ENCODE assay signal across 21 cellular contexts in genomic region chr11:130535530-130535929, GRCh38.
"Had no signal": no experiment of that assay in that cellular context is flagged by ENCODE, and none has a peak within 500 bp of the region (broad histone marks: within the 10 kb centered on the region; RNA-seq: fewer than 3 reads in every experiment).

No MANE protein-coding gene starts in this region.

- H3K27me3 Mint-ChIP-seq: activated naive CD8-positive, alpha-beta T cell had no signal

- H3K9me3 Mint-ChIP-seq: activated B cell treated with CpG ODN at 0.5 μM for 24 hours; activated T-cell treated with anti-CD3 and anti-CD28 coated beads, Interleukin-2, amount 50 U/mL, for 24 hours; activated T-helper 17 cell treated with anti-CD3 and anti-CD28 coated beads, Interleukin-2, amount 50 U/mL, for 72 hours; endodermal cell had no signal

- H3K36me3 ChIP-seq: adrenal gland, colonic mucosa, heart right ventricle, left ventricle myocardium inferior, right atrium auricular region, tibial artery had no signal

- H3K36me3 Mint-ChIP-seq: activated naive CD8-positive, alpha-beta T cell had no signal

- DNase-seq: activated B cell treated with CpG ODN at 0.5 μM for 24 hours; activated CD4-positive, alpha-beta T cell treated with anti-CD3 and anti-CD28 coated beads for 36 hours; activated CD4-positive, alpha-beta T cell treated with anti-CD3 and anti-CD28 coated beads, Interleukin-2, amount 50 U/mL, for 4 hours; activated CD8-positive, alpha-beta memory T cell treated with anti-CD3 and anti-CD28 coated beads for 24 hours; activated CD8-positive, alpha-beta memory T cell treated with anti-CD3 and anti-CD28 coated beads, Interleukin-2, amount 50 U/mL, for 4 hours; activated T-cell treated with anti-CD3 and anti-CD28 coated beads, Interleukin-2, amount 50 U/mL, for 24 hours; adrenal gland; colonic mucosa; endodermal cell; heart right ventricle; kidney; left ventricle myocardium inferior; posterior cingulate gyrus; stimulated activated CD4-positive, alpha-beta T cell treated with anti-CD3 and anti-CD28 coated beads, Interleukin-4, amount 100 ng/mL, for 24 hours; stimulated activated naive CD4-positive, alpha-beta T cell treated with Interleukin-2 at 50 U/mL for 16 hours; substantia nigra; T-helper 9 cell; tibial artery had no signal

- H3K4me1 Mint-ChIP-seq: activated B cell treated with CpG ODN at 0.5 μM for 24 hours; activated CD4-positive, alpha-beta T cell treated with anti-CD3 and anti-CD28 coated beads for 36 hours; activated T-helper 17 cell treated with anti-CD3 and anti-CD28 coated beads, Interleukin-2, amount 50 U/mL, for 72 hours; endodermal cell had no signal

- H3K4me3 ChIP-seq: adrenal gland, colonic mucosa, heart right ventricle, left ventricle myocardium inferior, right atrium auricular region, tibial artery had no signal

- H3K4me3 Mint-ChIP-seq: activated B cell treated with CpG ODN at 0.5 μM for 24 hours; activated CD4-positive, alpha-beta T cell treated with anti-CD3 and anti-CD28 coated beads for 36 hours; activated naive CD8-positive, alpha-beta T cell; activated T-cell treated with anti-CD3 and anti-CD28 coated beads, Interleukin-2, amount 50 U/mL, for 24 hours; activated T-helper 17 cell treated with anti-CD3 and anti-CD28 coated beads, Interleukin-2, amount 50 U/mL, for 72 hours; endodermal cell had no signal

- ATAC-seq: activated CD4-positive, alpha-beta T cell treated with anti-CD3 and anti-CD28 coated beads for 36 hours; activated T-helper 17 cell treated with anti-CD3 and anti-CD28 coated beads, Interleukin-2, amount 50 U/mL, for 72 hours had no signal

- H3K9me3 ChIP-seq: adrenal gland, colonic mucosa, heart right ventricle, left ventricle myocardium inferior, right atrium auricular region, tibial artery had no signal

- H3K27ac ChIP-seq: adrenal gland, colonic mucosa, heart right ventricle, left ventricle myocardium inferior, right atrium auricular region, tibial artery had no signal

- H3K4me1 ChIP-seq: adrenal gland, colonic mucosa, tibial artery had no signal

- H3K27ac Mint-ChIP-seq: activated B cell treated with CpG ODN at 0.5 μM for 24 hours; activated CD4-positive, alpha-beta T cell treated with anti-CD3 and anti-CD28 coated beads for 36 hours; activated naive CD8-positive, alpha-beta T cell; activated T-cell treated with anti-CD3 and anti-CD28 coated beads, Interleukin-2, amount 50 U/mL, for 24 hours; activated T-helper 17 cell treated with anti-CD3 and anti-CD28 coated beads, Interleukin-2, amount 50 U/mL, for 72 hours; endodermal cell had no signal

- H3K27me3 ChIP-seq: adrenal gland, colonic mucosa, heart right ventricle, right atrium auricular region, tibial artery had no signal
